Comparison of ENCODE assay signal across 11 cellular contexts in genomic region chr14:64218344-64219240, GRCh38.
DNase-seq lines count a peak whose midpoint lies in the region; ATAC-seq and TF ChIP-seq lines count a peak whose summit lies in the region.
"Had no signal": no experiment of that assay in that cellular context is flagged by ENCODE, and none has a peak within 500 bp of the region (broad histone marks: within the 10 kb centered on the region; RNA-seq: fewer than 3 reads in every experiment).

No MANE protein-coding gene starts in this region.

- H3K4me1 ChIP-seq in mucosa of descending colon (ENCODE audit: low read depth) = no peaks in the 10 kb centered on the region

- TF ChIP-seq POLR2A in erythroblast (IDR thresholded peaks at IDR 0.05; ENCODE audit: low read length) = no peak

- H3K9me3 ChIP-seq in mucosa of descending colon = no peaks in the 10 kb centered on the region

- CTCF ChIA-PET in HEK293T (lab: Yijun Ruan, JAX) = interaction anchor here (0.6 kb wide), 1 partner anchor 909 kb away, joined by 5 read pairs; no protein-coding TSS in a partner anchor

- DNase-seq in erythroblast (lab: John Stamatoyannopoulos, UW) (peak; percentile 15 to 27), omental fat pad (ENCODE audit: low spot score) (no peak), HEK293T (ENCODE audit: extremely low spot score) (no peak), mucosa of descending colon (no peak), RKO (ENCODE audit: low spot score) (no peak)
- DNase-seq: activated T-cell treated with anti-CD3 and anti-CD28 coated beads, Interleukin-2, amount 50 U/mL, for 24 hours; NCI-H1105 treated with DMSO at 0.1 percent for 48 hours; small intestine had no signal

- POLR2A ChIA-PET in HEK293T (lab: Yijun Ruan, JAX) = no interaction called here

- peaks cover 9% of the 10 kb centered on the region for H3K36me3 ChIP-seq in mucosa of descending colon (ENCODE audit: low read depth)

- intact Hi-C loops in mucosa of descending colon (cut with DNase I, micrococcal nuclease) = no loop called here

- TF ChIP-seq CTCF in omental fat pad (IDR thresholded peaks at IDR 0.05) = no peak
- no peak for TF ChIP-seq CTCF in mucosa of descending colon (IDR thresholded peaks at IDR 0.05)

- H3K4me3 ChIP-seq in mucosa of descending colon = no peak overlapping the region

- peak; percentile 81 for ATAC-seq in GM18511 (IDR thresholded peaks at IDR 0.05; ENCODE audit: unreplicated experiment)
- ATAC-seq in HG03095 (IDR thresholded peaks at IDR 0.05; ENCODE audit: unreplicated experiment) = peak; percentile 40
- peak; percentile 57 for ATAC-seq in omental fat pad (ENCODE audit: low FRiP score)
- ATAC-seq in mucosa of descending colon = no peak
- no peak for ATAC-seq in GM18867 (IDR thresholded peaks at IDR 0.05; ENCODE audit: unreplicated experiment)

TF ChIP-seq in HEK293T, 16 proteins besides CTCF, POLR2A, EP300 and RAD21:
- TF ChIP-seq SUZ12 (IDR thresholded peaks at IDR 0.05) (no peak), FOXA1 (IDR thresholded peaks at IDR 0.05) (no peak), FOXK2 (IDR thresholded peaks at IDR 0.05) (no peak)

Comparison
In these comparisons a context has a peak if more than half of its experiments do, and no peak if none do; other contexts are left out.
1. ATAC-seq: peak in GM18511 (single experiment), HG03095 (single experiment) and omental fat pad (single experiment); none in mucosa of descending colon (single experiment) and GM18867 (single experiment).
2. DNase-seq: peak in erythroblast (2 of 2); none in omental fat pad (single experiment), HEK293T (single experiment), mucosa of descending colon (0 of 3) and RKO (single experiment).